ENCODE assay signal across 1 cellular context in genomic region chr2:160465406-160465805, GRCh38.
TF ChIP-seq lines count a peak whose summit lies in the region.

No MANE protein-coding gene starts in this region.

TF ChIP-seq in HepG2, 621 proteins besides CTCF, POLR2A, EP300 and RAD21 (continued from another document):
- 0 out of 2 replicates have a peak, but pooled peaks have one; percentile 21 for TF ChIP-seq ZNF646 (CRISPR knock-in tag; IDR thresholded peaks at IDR 0.05)
